In genomic region chr22:42960146-42960509, GRCh38 we compare ENCODE assay signal across 1 cellular context.
TF ChIP-seq lines count a peak whose summit lies in the region.

No MANE protein-coding gene starts in this region.

TF ChIP-seq in GM23338, 12 proteins besides CTCF, POLR2A, EP300 and RAD21 (continued from another document):
- TF ChIP-seq, protein P1, sequence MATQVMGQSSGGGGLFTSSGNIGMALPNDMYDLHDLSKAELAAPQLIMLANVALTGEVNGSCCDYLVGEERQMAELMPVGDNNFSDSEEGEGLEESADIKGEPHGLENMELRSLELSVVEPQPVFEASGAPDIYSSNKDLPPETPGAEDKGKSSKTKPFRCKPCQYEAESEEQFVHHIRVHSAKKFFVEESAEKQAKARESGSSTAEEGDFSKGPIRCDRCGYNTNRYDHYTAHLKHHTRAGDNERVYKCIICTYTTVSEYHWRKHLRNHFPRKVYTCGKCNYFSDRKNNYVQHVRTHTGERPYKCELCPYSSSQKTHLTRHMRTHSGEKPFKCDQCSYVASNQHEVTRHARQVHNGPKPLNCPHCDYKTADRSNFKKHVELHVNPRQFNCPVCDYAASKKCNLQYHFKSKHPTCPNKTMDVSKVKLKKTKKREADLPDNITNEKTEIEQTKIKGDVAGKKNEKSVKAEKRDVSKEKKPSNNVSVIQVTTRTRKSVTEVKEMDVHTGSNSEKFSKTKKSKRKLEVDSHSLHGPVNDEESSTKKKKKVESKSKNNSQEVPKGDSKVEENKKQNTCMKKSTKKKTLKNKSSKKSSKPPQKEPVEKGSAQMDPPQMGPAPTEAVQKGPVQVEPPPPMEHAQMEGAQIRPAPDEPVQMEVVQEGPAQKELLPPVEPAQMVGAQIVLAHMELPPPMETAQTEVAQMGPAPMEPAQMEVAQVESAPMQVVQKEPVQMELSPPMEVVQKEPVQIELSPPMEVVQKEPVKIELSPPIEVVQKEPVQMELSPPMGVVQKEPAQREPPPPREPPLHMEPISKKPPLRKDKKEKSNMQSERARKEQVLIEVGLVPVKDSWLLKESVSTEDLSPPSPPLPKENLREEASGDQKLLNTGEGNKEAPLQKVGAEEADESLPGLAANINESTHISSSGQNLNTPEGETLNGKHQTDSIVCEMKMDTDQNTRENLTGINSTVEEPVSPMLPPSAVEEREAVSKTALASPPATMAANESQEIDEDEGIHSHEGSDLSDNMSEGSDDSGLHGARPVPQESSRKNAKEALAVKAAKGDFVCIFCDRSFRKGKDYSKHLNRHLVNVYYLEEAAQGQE (IDR thresholded peaks at IDR 0.05; ENCODE audit: unreplicated experiment): no peak
- no peak for TF ChIP-seq ZNF331 (CRISPR knock-in tag; IDR thresholded peaks at IDR 0.05; ENCODE audit: low read depth)
TF ChIP-seq in GM23338: peak in this region for 0.
